8 cellular contexts compared by ENCODE assay signal in the genomic region with DNA sequence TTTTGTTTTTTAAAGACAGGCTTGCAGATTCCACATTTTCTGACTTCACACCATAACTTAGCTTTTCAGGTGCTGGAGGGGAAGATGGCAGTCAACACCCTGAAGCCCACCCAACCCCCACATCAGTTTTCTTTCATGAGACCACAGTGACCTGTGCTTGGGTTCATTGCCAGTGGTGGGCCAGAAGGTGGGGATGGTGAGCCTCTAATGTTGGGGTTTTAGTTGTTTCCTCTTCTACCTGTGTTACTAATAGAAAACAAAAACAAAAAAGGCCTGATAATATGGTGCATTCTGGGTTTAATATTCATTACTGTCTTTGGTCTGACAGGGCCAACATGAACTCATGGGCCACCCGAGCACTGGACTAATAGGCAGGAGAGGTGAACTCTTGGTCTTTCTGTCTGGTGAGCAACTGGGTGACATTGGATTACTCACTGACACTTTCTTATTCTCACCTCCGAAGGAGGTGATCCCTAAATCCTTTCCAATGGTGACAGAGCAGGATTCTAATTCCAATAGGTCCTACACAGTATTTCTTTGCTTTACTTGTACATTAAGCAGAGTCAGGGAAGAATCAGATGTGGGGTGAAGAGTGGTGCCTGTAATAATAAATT.
DNase-seq lines count a peak whose midpoint lies in the region; ATAC-seq, FAIRE-seq and TF ChIP-seq lines count a peak whose summit lies in the region.

No MANE protein-coding gene starts in this region.

- CTCF ChIA-PET in SK-N-SH (lab: Yijun Ruan, JAX), result interaction anchor here (1.0 to 1.6 kb wide), 5 partner anchors 14 to 598 kb away, joined by 3 to 5 read pairs (median 4); no protein-coding TSS in a partner anchor

- no peak for FAIRE-seq in D721Med (lab: Jason Lieb, UNC)

- H3K9me3 ChIP-seq in cardiac muscle cell (ENCODE audit: low read depth), result no peaks in the 10 kb centered on the region
- peaks cover 0 to 15% (median 2%) of the 10 kb centered on the region in 12 donors for H3K9me3 ChIP-seq in heart left ventricle
- H3K9me3 ChIP-seq in SK-N-SH, result peaks cover 15% of the 10 kb centered on the region; the same call in 1 of the 2 replicates
- H3K9me3 ChIP-seq in hepatocyte (ENCODE audit: low read depth), result no peaks in the 10 kb centered on the region
- no peaks in the 10 kb centered on the region for H3K9me3 ChIP-seq in prostate gland

- H3K4me2 ChIP-seq in SK-N-SH (no peak overlapping the region), hepatocyte (peak overlapping the region; percentile 48)

- TF ChIP-seq POLR2A in heart left ventricle (IDR thresholded peaks at IDR 0.05), result no peak
- no peak for TF ChIP-seq POLR2A in prostate gland (IDR thresholded peaks at IDR 0.05)

- TF ChIP-seq CTCF in cardiac muscle cell (IDR thresholded peaks at IDR 0.05; ENCODE audit: low read depth, low read length) (peak; percentile 45), heart left ventricle (IDR thresholded peaks at IDR 0.05) (peak in 5 of 12 donors; percentile 14 to 24 (median 21)), SK-N-SH (IDR thresholded peaks at IDR 0.05) (peak; percentile 54), hepatocyte (IDR thresholded peaks at IDR 0.05; ENCODE audit: poor library complexity) (peak; percentile 44), prostate gland (IDR thresholded peaks at IDR 0.05) (no peak), D721Med (IDR thresholded peaks at IDR 0.05; ENCODE audit: insufficient read depth, missing control alignments) (no peak)

- peak; percentile 73 for TF ChIP-seq RAD21 in SK-N-SH (IDR thresholded peaks at IDR 0.05; ENCODE audit: low read length)

- 55 to 63% (median 58%) methylated on average over 2 of the region's 2 CpGs for WGBS in heart left ventricle, 4 donors
- WGBS in SK-N-SH (ENCODE audit: low lambda C conversion rate), result 67% methylated on average over 2 of the region's 2 CpGs
- 62% methylated on average over 2 of the region's 2 CpGs for WGBS in hepatocyte (ENCODE audit: low lambda C conversion rate, missing lambda C conversion rate)
- 57% methylated on average over 2 of the region's 2 CpGs for WGBS in prostate gland

- H3K36me3 ChIP-seq in cardiac muscle cell (no peaks in the 10 kb centered on the region), heart left ventricle (peaks cover 0 to 64% (median 25%) of the 10 kb centered on the region in 9 donors), SK-N-SH (replicated peaks in 1 of 2; ENCODE audit: control insufficient read depth in 1 of 2, insufficient read depth in 2 of 2, low read length in 1 of 2) (peaks cover 32 to 90% of the 10 kb centered on the region in 2 experiments), hepatocyte (replicated peaks; ENCODE audit: insufficient read depth, low read depth) (no peaks in the 10 kb centered on the region), prostate gland (no peaks in the 10 kb centered on the region)

- H3K4me3 ChIP-seq in cardiac muscle cell (no peak overlapping the region), heart left ventricle (no peak overlapping the region), SK-N-SH (ENCODE audit: low read depth in 2 of 2, low read length in 1 of 2) (no peak overlapping the region), hepatocyte (no peak overlapping the region), prostate gland (no peak overlapping the region)

- H3K79me2 ChIP-seq in SK-N-SH (ENCODE audit: insufficient read depth) (peaks cover 72% of the 10 kb centered on the region), hepatocyte (peaks cover 8% of the 10 kb centered on the region)

- no peak overlapping the region for H2AFZ ChIP-seq in SK-N-SH (ENCODE audit: low read depth)
- no peak overlapping the region for H2AFZ ChIP-seq in hepatocyte

- DNase-seq in cardiac muscle cell (ENCODE audit: low read depth in 1 of 2, low spot score in 1 of 2), result peak in 1 of 2 donors; percentile 35
- DNase-seq in heart left ventricle, result no peak
- DNase-seq in SK-N-SH, result peak; percentile 55
- peak; percentile 38 for DNase-seq in hepatocyte (ENCODE audit: low spot score)
- no peak for DNase-seq in prostate gland (ENCODE audit: low spot score)
- DNase-seq in RPMI8226, result no peak
- DNase-seq in D721Med (ENCODE audit: insufficient read length, low spot score), result no peak

- peaks cover 14% of the 10 kb centered on the region for H3F3A ChIP-seq in SK-N-SH (replicated peaks; ENCODE audit: insufficient read depth)

- POLR2A ChIA-PET in SK-N-SH (lab: Yijun Ruan, JAX), result no interaction called here

- no peak overlapping the region for H3K27ac ChIP-seq in cardiac muscle cell
- H3K27ac ChIP-seq in heart left ventricle, result no peak overlapping the region
- H3K27ac ChIP-seq in SK-N-SH (ENCODE audit: low read depth in 2 of 2, low read length in 1 of 2), result peak overlapping the region in 1 of 2 experiments; percentile 16; a peak in 1 of 4 replicates
- H3K27ac ChIP-seq in hepatocyte, result peak overlapping the region; percentile 40
- H3K27ac ChIP-seq in prostate gland, result no peak overlapping the region

- no peak for TF ChIP-seq EP300 in SK-N-SH (IDR thresholded peaks at IDR 0.05; ENCODE audit: borderline replicate concordance in 1 of 2, low read depth in 1 of 2, low read length in 1 of 2)

- H3K27me3 ChIP-seq in cardiac muscle cell (peaks cover 27% of the 10 kb centered on the region), heart left ventricle (no peaks in the 10 kb centered on the region), SK-N-SH (ENCODE audit: insufficient read depth) (no peaks in the 10 kb centered on the region), hepatocyte (no peaks in the 10 kb centered on the region), prostate gland (replicated peaks; ENCODE audit: insufficient read depth) (no peaks in the 10 kb centered on the region)

- no peaks in the 10 kb centered on the region for H3K9me2 ChIP-seq in SK-N-SH
- H3K9me2 ChIP-seq in hepatocyte (replicated peaks; ENCODE audit: insufficient read depth), result no peaks in the 10 kb centered on the region

- H3K4me1 ChIP-seq in cardiac muscle cell (ENCODE audit: low read depth), result no peaks in the 10 kb centered on the region
- H3K4me1 ChIP-seq in heart left ventricle, result peaks cover 0 to 47% (median 0%) of the 10 kb centered on the region in 12 donors
- H3K4me1 ChIP-seq in SK-N-SH (ENCODE audit: control insufficient read depth in 1 of 2, insufficient read depth in 2 of 2, low read depth in 1 of 2, low read length in 1 of 2), result no peaks in the 10 kb centered on the region
- H3K4me1 ChIP-seq in hepatocyte (ENCODE audit: insufficient read depth), result peaks cover 38% of the 10 kb centered on the region
- no peaks in the 10 kb centered on the region for H3K4me1 ChIP-seq in prostate gland (replicated peaks)

- no peak overlapping the region for H3K9ac ChIP-seq in SK-N-SH

- ATAC-seq in heart left ventricle (no peak), HG02610 (IDR thresholded peaks at IDR 0.05; ENCODE audit: unreplicated experiment) (no peak)

- no peaks in the 10 kb centered on the region; the same call in 1 of the 2 replicates for H4K20me1 ChIP-seq in SK-N-SH (ENCODE audit: insufficient read depth)
- no peaks in the 10 kb centered on the region for H4K20me1 ChIP-seq in hepatocyte (ENCODE audit: insufficient read depth, poor library complexity, severe bottlenecking)

- intact Hi-C loops in heart left ventricle (cut with DNase I) (no loop called here), prostate gland (cut with DNase I) (no loop called here)

TF ChIP-seq in SK-N-SH, 30 proteins besides CTCF, POLR2A, EP300 and RAD21:
- TF ChIP-seq SMC3 (IDR thresholded peaks at IDR 0.05; ENCODE audit: low read depth, low read length) (peak; percentile 57), TAF1 (IDR thresholded peaks at IDR 0.05; ENCODE audit: borderline replicate concordance, low read depth, low read length) (no peak)
TF ChIP-seq in SK-N-SH: peak in this region for 1.

Comparison
In these comparisons a context has a peak if more than half of its experiments do, and no peak if none do; other contexts are left out.
1. DNase-seq: peak in SK-N-SH (single experiment) and hepatocyte (single experiment); none in heart left ventricle (0 of 5), prostate gland (single experiment), RPMI8226 (single experiment) and D721Med (single experiment).
2. CTCF ChIP-seq: peak in cardiac muscle cell (single experiment), SK-N-SH (single experiment) and hepatocyte (single experiment); none in prostate gland (0 of 4) and D721Med (single experiment).